ENCODE assay signal across 18 cellular contexts in genomic region chr9:15250013-15250412, GRCh38. TPM values are rescaled to one million over a fixed set of nuclear protein-coding genes. Genes with fewer than 3 reads are reported as not detected.
DNase-seq lines count a peak whose midpoint lies in the region; ATAC-seq and TF ChIP-seq lines count a peak whose summit lies in the region.
"Had no signal": no experiment of that assay in that cellular context is flagged by ENCODE, and none has a peak within 500 bp of the region (broad histone marks: within the 10 kb centered on the region; RNA-seq: fewer than 3 reads in every experiment).

No MANE protein-coding gene starts in this region.

- no peak overlapping the region for H2AFZ ChIP-seq in SK-N-SH (ENCODE audit: low read depth)

- H3K9me2 ChIP-seq in SK-N-SH, result no peaks in the 10 kb centered on the region

- intact Hi-C loops in uterus (cut with DNase I; ENCODE audit: low total_unique reads) (no loop called here), mucosa of descending colon (cut with DNase I, micrococcal nuclease) (no loop called here)

- POLR2A ChIA-PET in SK-N-SH (lab: Yijun Ruan, JAX), result no interaction called here

- H3K4me3 ChIP-seq in SK-N-SH (ENCODE audit: low read depth in 2 of 2, low read length in 1 of 2) (no peak overlapping the region), uterus (no peak overlapping the region), mucosa of descending colon (no peak overlapping the region), suprapubic skin (no peak overlapping the region)

- no peak overlapping the region for H3K9ac ChIP-seq in SK-N-SH

- no peak for TF ChIP-seq CTCF in SK-N-SH (IDR thresholded peaks at IDR 0.05)
- no peak for TF ChIP-seq CTCF in uterus (IDR thresholded peaks at IDR 0.05)
- no peak for TF ChIP-seq CTCF in nephron progenitor cell (IDR thresholded peaks at IDR 0.05)
- no peak for TF ChIP-seq CTCF in mucosa of descending colon (IDR thresholded peaks at IDR 0.05)
- no peak for TF ChIP-seq CTCF in suprapubic skin (IDR thresholded peaks at IDR 0.05)

- no peak for DNase-seq in SK-N-SH
- peak; percentile 85 for DNase-seq in cerebellar cortex (ENCODE audit: low spot score)
- peak; percentile 32 for DNase-seq in myocyte (ENCODE audit: low read depth)
- DNase-seq in uterus, result no peak
- no peak for DNase-seq in nephron progenitor cell
- DNase-seq in mucosa of descending colon, result no peak
- DNase-seq in suprapubic skin (ENCODE audit: low spot score in 2 of 2), result no peak
- DNase-seq: activated CD4-positive, alpha-beta T cell treated with anti-CD3 and anti-CD28 coated beads, Interleukin-2, amount 50 U/mL, for 4 hours; activated T-cell treated with anti-CD3 and anti-CD28 coated beads, Interleukin-2, amount 50 U/mL, for 72 hours; foreskin keratinocyte; islet precursor cell; naive B cell; NCI-H2029 treated with DMSO at 0.1 percent for 48 hours; SHP77; stimulated activated naive CD8-positive, alpha-beta T cell treated with anti-CD3 and anti-CD28 coated beads, Interleukin-15, amount 100 ng/mL, for 72 hours had no signal

- H3K9me3 Mint-ChIP-seq in nephron progenitor cell, result no peaks in the 10 kb centered on the region
- H3K9me3 Mint-ChIP-seq: activated T-cell treated with anti-CD3 and anti-CD28 coated beads, Interleukin-2, amount 50 U/mL, for 72 hours; naive B cell; stimulated activated naive CD8-positive, alpha-beta T cell treated with anti-CD3 and anti-CD28 coated beads, Interleukin-15, amount 100 ng/mL, for 72 hours had no signal

- peaks cover 3% of the 10 kb centered on the region for H3F3A ChIP-seq in SK-N-SH (replicated peaks; ENCODE audit: insufficient read depth)

- H3K27me3 Mint-ChIP-seq in nephron progenitor cell (ENCODE audit: low read depth, poor library complexity), result no peaks in the 10 kb centered on the region
- H3K27me3 Mint-ChIP-seq: naive B cell; stimulated activated naive CD8-positive, alpha-beta T cell treated with anti-CD3 and anti-CD28 coated beads, Interleukin-15, amount 100 ng/mL, for 72 hours had no signal

- H3K4me1 ChIP-seq in SK-N-SH (ENCODE audit: control insufficient read depth in 1 of 2, insufficient read depth in 2 of 2, low read depth in 1 of 2, low read length in 1 of 2), result peaks cover 3 to 7% of the 10 kb centered on the region in 2 experiments; a peak in 2 of 4 replicates
- no peaks in the 10 kb centered on the region for H3K4me1 ChIP-seq in uterus
- peaks cover 3% of the 10 kb centered on the region for H3K4me1 ChIP-seq in mucosa of descending colon (ENCODE audit: low read depth)
- H3K4me1 ChIP-seq in suprapubic skin, result no peaks in the 10 kb centered on the region

- TF ChIP-seq EP300 in SK-N-SH (IDR thresholded peaks at IDR 0.05; ENCODE audit: borderline replicate concordance in 1 of 2, low read depth in 1 of 2, low read length in 1 of 2) (no peak), suprapubic skin (IDR thresholded peaks at IDR 0.05) (no peak)

- H3K9me3 ChIP-seq in SK-N-SH (no peaks in the 10 kb centered on the region), uterus (no peaks in the 10 kb centered on the region), mucosa of descending colon (no peaks in the 10 kb centered on the region), suprapubic skin (no peaks in the 10 kb centered on the region)

- no peak overlapping the region for H3K4me2 ChIP-seq in SK-N-SH

- H3K36me3 ChIP-seq in SK-N-SH (replicated peaks in 1 of 2; ENCODE audit: control insufficient read depth in 1 of 2, insufficient read depth in 2 of 2, low read length in 1 of 2), result no peaks in the 10 kb centered on the region
- H3K36me3 ChIP-seq in uterus, result no peaks in the 10 kb centered on the region
- no peaks in the 10 kb centered on the region for H3K36me3 ChIP-seq in mucosa of descending colon (ENCODE audit: low read depth)
- no peaks in the 10 kb centered on the region for H3K36me3 ChIP-seq in suprapubic skin

- H3K4me3 Mint-ChIP-seq in nephron progenitor cell, result no peak overlapping the region
- H3K4me3 Mint-ChIP-seq: activated T-cell treated with anti-CD3 and anti-CD28 coated beads, Interleukin-2, amount 50 U/mL, for 72 hours; naive B cell; stimulated activated naive CD8-positive, alpha-beta T cell treated with anti-CD3 and anti-CD28 coated beads, Interleukin-15, amount 100 ng/mL, for 72 hours had no signal

- H3K27me3 ChIP-seq in SK-N-SH (ENCODE audit: insufficient read depth), result no peaks in the 10 kb centered on the region
- H3K27me3 ChIP-seq in uterus, result no peaks in the 10 kb centered on the region
- H3K27me3 ChIP-seq in suprapubic skin, result no peaks in the 10 kb centered on the region
- H3K27me3 ChIP-seq: foreskin keratinocyte had no signal

- H4K20me1 ChIP-seq in SK-N-SH (ENCODE audit: insufficient read depth), result no peaks in the 10 kb centered on the region

- ATAC-seq in SK-N-SH treated with all-trans-retinoic acid at 6 μM for 48 hours (peak; percentile 47; the same call in 1 of the 3 replicates), mucosa of descending colon (no peak)
- ATAC-seq: activated T-cell treated with anti-CD3 and anti-CD28 coated beads, Interleukin-2, amount 50 U/mL, for 72 hours; foreskin keratinocyte; HCT116; stimulated activated naive CD8-positive, alpha-beta T cell treated with anti-CD3 and anti-CD28 coated beads, Interleukin-15, amount 100 ng/mL, for 72 hours had no signal

- WGBS in SK-N-SH (ENCODE audit: low lambda C conversion rate), result 65% methylated on average over 3 of the region's 3 CpGs
- 51% methylated on average over 3 of the region's 3 CpGs for whole genome bisulfite sequencing in suprapubic skin

- peaks cover 18% of the 10 kb centered on the region for H3K4me1 Mint-ChIP-seq in nephron progenitor cell

- H3K79me2 ChIP-seq in SK-N-SH (ENCODE audit: insufficient read depth), result no peaks in the 10 kb centered on the region

- peaks cover 11% of the 10 kb centered on the region for H3K36me3 Mint-ChIP-seq in nephron progenitor cell (ENCODE audit: low read depth)
- H3K36me3 Mint-ChIP-seq: naive B cell had no signal

- CTCF ChIA-PET in SK-N-SH (lab: Yijun Ruan, JAX), result no interaction called here

- TF ChIP-seq RAD21 in SK-N-SH (IDR thresholded peaks at IDR 0.05; ENCODE audit: low read length), result no peak

- no peak for TF ChIP-seq POLR2A in uterus (IDR thresholded peaks at IDR 0.05)
- TF ChIP-seq POLR2A in suprapubic skin (IDR thresholded peaks at IDR 0.05), result no peak

- H3K27ac ChIP-seq in SK-N-SH (ENCODE audit: low read depth in 2 of 2, low read length in 1 of 2) (no peak overlapping the region), uterus (peak overlapping the region; percentile 25 to 30), suprapubic skin (no peak overlapping the region)
- H3K27ac ChIP-seq: foreskin keratinocyte, HL-60 had no signal

- no peak overlapping the region for H3K27ac Mint-ChIP-seq in nephron progenitor cell
- H3K27ac Mint-ChIP-seq: activated T-cell treated with anti-CD3 and anti-CD28 coated beads, Interleukin-2, amount 50 U/mL, for 72 hours; stimulated activated naive CD8-positive, alpha-beta T cell treated with anti-CD3 and anti-CD28 coated beads, Interleukin-15, amount 100 ng/mL, for 72 hours had no signal

TF ChIP-seq in SK-N-SH treated with all-trans-retinoic acid at 6 μM for 48 hours, 23 proteins besides CTCF, POLR2A, EP300 and RAD21 (continues in another document):
- TF ChIP-seq ESRRG (CRISPR knock-in tag; IDR thresholded peaks at IDR 0.05) (no peak), RARB (CRISPR knock-in tag; IDR thresholded peaks at IDR 0.05) (no peak), CSRNP3 (CRISPR knock-in tag; IDR thresholded peaks at IDR 0.05) (no peak), ARNTL (CRISPR knock-in tag; IDR thresholded peaks at IDR 0.05; ENCODE audit: borderline replicate concordance, low read depth) (no peak), ZC3H10 (CRISPR knock-in tag; IDR thresholded peaks at IDR 0.05) (no peak), SNAI2 (CRISPR knock-in tag; IDR thresholded peaks at IDR 0.05) (no peak), ISL1 (CRISPR knock-in tag; IDR thresholded peaks at IDR 0.05) (no peak), ZFP30 (CRISPR knock-in tag; IDR thresholded peaks at IDR 0.05) (no peak)

TF ChIP-seq in SK-N-SH, 30 proteins besides CTCF, POLR2A, EP300 and RAD21 (continues in another document):
- TF ChIP-seq FOXM1 (IDR thresholded peaks at IDR 0.05; ENCODE audit: low read depth) (no peak), RCOR1 (IDR thresholded peaks at IDR 0.05; ENCODE audit: low read length) (no peak), TAF1 (IDR thresholded peaks at IDR 0.05; ENCODE audit: borderline replicate concordance, low read depth, low read length) (no peak), NRF1 (IDR thresholded peaks at IDR 0.05; ENCODE audit: low read depth, low read length) (no peak), CHD2 (IDR thresholded peaks at IDR 0.05; ENCODE audit: low read length, partially characterized antibody) (no peak), YY1 (IDR thresholded peaks at IDR 0.05; ENCODE audit: low read depth) (no peak), IRF3 (IDR thresholded peaks at IDR 0.05; ENCODE audit: low read depth, low read length) (no peak), USF1 (IDR thresholded peaks at IDR 0.05; ENCODE audit: borderline replicate concordance, low read depth) (no peak), TCF12 (IDR thresholded peaks at IDR 0.05) (no peak), RFX5 (IDR thresholded peaks at IDR 0.05; ENCODE audit: low read length) (no peak), NFIC (IDR thresholded peaks at IDR 0.05; ENCODE audit: borderline replicate concordance) (no peak), FOXJ3 (CRISPR knock-in tag; IDR thresholded peaks at IDR 0.05) (no peak)

RNA-seq across cellular contexts. Expression of gene TTC39B, which starts 57.0 kb away (rescaled TPM):
- polyA plus RNA-seq in SK-N-SH (2012; rRNA removed), result 0.54 and 0.78 TPM in 2 replicates
- 0.47 and 0.51 TPM in 2 replicates for polyA plus RNA-seq in SK-N-SH (2012; cell fraction: cytosol; rRNA removed)
- polyA plus RNA-seq in SK-N-SH (2012; cell fraction: nucleus; rRNA removed), result 1.3 and 2.6 TPM in 2 replicates
- 3.8 and 6.2 TPM in 2 replicates for total RNA-seq in myocyte
- 2.5 TPM for polyA plus RNA-seq in myocyte (2012)
- total RNA-seq in uterus, result 10 to 100 TPM; 14.1 to 21.9 (median 19.6) TPM
- total RNA-seq in mucosa of descending colon, result 10 to 100 TPM; 36.9 to 48.0 (median 43.8) TPM
- total RNA-seq in suprapubic skin, result 10 to 100 TPM; 37.2 to 55.3 (median 45.6) TPM

Comparison
In these comparisons a context has a peak if more than half of its experiments do, and no peak if none do; other contexts are left out.
1. DNase-seq: peak in cerebellar cortex (single experiment) and myocyte (single experiment); none in SK-N-SH (single experiment), uterus (0 of 2), nephron progenitor cell (single experiment), mucosa of descending colon (0 of 3) and suprapubic skin (0 of 2).
2. H3K27ac ChIP-seq: peak in uterus (2 of 2); none in SK-N-SH (0 of 2) and suprapubic skin (single experiment).